ENCODE assay signal across 15 cellular contexts in the genomic region with DNA sequence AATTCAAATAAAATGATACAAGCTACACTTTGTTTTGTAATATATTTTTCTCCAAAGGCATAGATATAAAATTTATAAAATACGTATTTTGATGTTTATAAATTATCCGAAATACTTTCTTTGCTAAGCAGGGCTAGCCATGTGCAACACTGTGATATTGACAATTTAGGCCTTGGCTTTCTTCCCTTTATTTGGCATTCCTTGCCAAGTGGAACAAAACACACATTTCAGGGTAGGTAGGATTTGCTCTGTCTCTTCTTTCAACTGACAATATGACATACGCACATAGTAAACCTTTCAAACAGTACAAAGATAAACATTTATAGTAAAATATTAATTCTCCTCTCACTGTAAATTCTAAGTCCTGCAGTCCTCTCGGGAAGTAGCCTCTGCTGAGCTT.
DNase-seq lines count a peak whose midpoint lies in the region; ATAC-seq, FAIRE-seq and TF ChIP-seq lines count a peak whose summit lies in the region.
"Had no signal": no experiment of that assay in that cellular context is flagged by ENCODE, and none has a peak within 500 bp of the region (broad histone marks: within the 10 kb centered on the region; RNA-seq: fewer than 3 reads in every experiment).

No MANE protein-coding gene starts in this region.

- H3K36me3 Mint-ChIP-seq in nephron progenitor cell (ENCODE audit: low read depth): no peaks in the 10 kb centered on the region

- no peak overlapping the region for H3K4me2 ChIP-seq in HepG2 (ENCODE audit: low read depth, low read length)
- H3K4me2 ChIP-seq: A549 had no signal

- no peak overlapping the region for H3K4me3 ChIP-seq in liver (ENCODE audit: low read depth in 1 of 3, low read length in 3 of 3)
- H3K4me3 ChIP-seq in HepG2 (replicated peaks in 1 of 3; ENCODE audit: insufficient read depth in 1 of 3, low read depth in 2 of 3, low read length in 3 of 3): no peak overlapping the region
- H3K4me3 ChIP-seq in LNCaP clone FGC (ENCODE audit: low read depth, low read length): peak overlapping the region; percentile 1; the same call in 1 of the 2 replicates
- H3K4me3 ChIP-seq: A549, GM12878 had no signal

- H3K27me3 ChIP-seq in liver (ENCODE audit: control insufficient read depth in 4 of 4, insufficient read depth in 4 of 4, low read length in 3 of 4) (no peaks in the 10 kb centered on the region), HepG2 (ENCODE audit: control insufficient read depth in 1 of 2, insufficient read depth in 2 of 2, low read length in 2 of 2) (no peaks in the 10 kb centered on the region)

- DNase-seq in HepG2 (ENCODE audit: low spot score) (no peak), LNCaP clone FGC (ENCODE audit: low read depth) (peak; percentile 71), NCI-H524 (lab: John Stamatoyannopoulos, UW) (no peak), NCI-H748 treated with DMSO at 0.1 percent for 48 hours (lab: John Stamatoyannopoulos, UW) (no peak), nephron progenitor cell (no peak)
- DNase-seq: CD8-positive, alpha-beta memory T cell; DMS79; GOT3 had no signal

- POLR2A ChIA-PET in HepG2 (lab: Yijun Ruan, JAX): no interaction called here

- no peaks in the 10 kb centered on the region for H3K79me2 ChIP-seq in HepG2 (ENCODE audit: insufficient read depth, low read length)

- no peak for TF ChIP-seq CTCF in liver (IDR thresholded peaks at IDR 0.05; ENCODE audit: low read depth, low read length, missing input control)
- TF ChIP-seq CTCF in HepG2 (CRISPR knock-in tag; IDR thresholded peaks at IDR 0.05): no peak
- TF ChIP-seq CTCF in LNCaP clone FGC (IDR thresholded peaks at IDR 0.05; ENCODE audit: control insufficient read depth, extremely low read depth, insufficient read depth): no peak
- TF ChIP-seq CTCF in VCaP (conservative IDR thresholded peaks at IDR 0.05): no peak
- TF ChIP-seq CTCF in nephron progenitor cell (IDR thresholded peaks at IDR 0.05): no peak

- WGBS in liver: 20% methylated on average over 4 of the region's 4 CpGs
- WGBS in HepG2 (ENCODE audit: low lambda C conversion rate): 13% methylated on average over 4 of the region's 4 CpGs

- FAIRE-seq in HepG2 (lab: Jason Lieb, UNC): no peak
- FAIRE-seq: A549, GM12878, GM18507, HTR-8/SVneo had no signal

- CTCF ChIA-PET in HepG2 (lab: Yijun Ruan, JAX; ENCODE audit: low intra/inter-chr PET ratio, low total read pairs): no interaction called here

- H3K27ac Mint-ChIP-seq in nephron progenitor cell: no peak overlapping the region
- H3K27ac Mint-ChIP-seq: CD8-positive, alpha-beta memory T cell; H9 had no signal

- no peaks in the 10 kb centered on the region for H3K9me3 Mint-ChIP-seq in nephron progenitor cell
- H3K9me3 Mint-ChIP-seq: H9 had no signal

- no TSS peak for BruUV-seq in HepG2 (replicated peaks; lab: Mats Ljungman, UMichigan)

- no peaks in the 10 kb centered on the region for H3K27me3 Mint-ChIP-seq in nephron progenitor cell (ENCODE audit: low read depth, poor library complexity)
- H3K27me3 Mint-ChIP-seq: CD8-positive, alpha-beta memory T cell had no signal

- no peak overlapping the region for H3K9ac ChIP-seq in liver (ENCODE audit: low read depth in 1 of 2, low read length in 2 of 2)
- no peak overlapping the region for H3K9ac ChIP-seq in HepG2 (ENCODE audit: insufficient read depth, low read depth, low read length)

- intact Hi-C loops in HepG2 (cut with micrococcal nuclease; ENCODE audit: unreplicated experiment): no loop called here

- H3K9me3 ChIP-seq in liver (ENCODE audit: control insufficient read depth in 4 of 4, low read length in 3 of 4) (peaks cover 0 to 4% (median 0%) of the 10 kb centered on the region in 4 donors), HepG2 (ENCODE audit: low read length) (no peaks in the 10 kb centered on the region)
- H3K9me3 ChIP-seq: A549 had no signal

- H2AFZ ChIP-seq in HepG2 (ENCODE audit: low read length): no peak overlapping the region

- no peaks in the 10 kb centered on the region for H3K4me1 Mint-ChIP-seq in nephron progenitor cell
- H3K4me1 Mint-ChIP-seq: CD8-positive, alpha-beta memory T cell; H9 had no signal

- no peak for TF ChIP-seq POLR2A in HepG2 (IDR thresholded peaks at IDR 0.05; ENCODE audit: insufficient read depth in 1 of 2, low read depth in 2 of 2, low read length in 2 of 2)

- H3K4me1 ChIP-seq in liver (ENCODE audit: control insufficient read depth in 4 of 4, insufficient read depth in 4 of 4, low read length in 3 of 4) (peaks cover 0 to 7% (median 2%) of the 10 kb centered on the region in 4 donors), HepG2 (ENCODE audit: insufficient read depth, low read length) (no peaks in the 10 kb centered on the region)
- H3K4me1 ChIP-seq: A549 had no signal

- ATAC-seq in HepG2: no peak

- no peak overlapping the region for H3K4me3 Mint-ChIP-seq in nephron progenitor cell
- H3K4me3 Mint-ChIP-seq: CD8-positive, alpha-beta memory T cell; H9 had no signal

- H3K36me3 ChIP-seq in liver (ENCODE audit: control insufficient read depth in 4 of 4, insufficient read depth in 3 of 4, low read depth in 1 of 4, low read length in 3 of 4) (no peaks in the 10 kb centered on the region), HepG2 (replicated peaks in 1 of 2; ENCODE audit: control insufficient read depth in 1 of 2, insufficient read depth in 2 of 2, low read length in 2 of 2) (no peaks in the 10 kb centered on the region)

- no peak for TF ChIP-seq EP300 in HepG2 (IDR thresholded peaks at IDR 0.05; ENCODE audit: low read depth in 2 of 2, low read length in 2 of 2)
- no peak for TF ChIP-seq EP300 in HepG2 (CRISPR knock-in tag; IDR thresholded peaks at IDR 0.05; ENCODE audit: borderline replicate concordance)

- TF ChIP-seq RAD21 in liver (IDR thresholded peaks at IDR 0.05): no peak
- TF ChIP-seq RAD21 in HepG2 (CRISPR knock-in tag; IDR thresholded peaks at IDR 0.05): no peak

- in situ Hi-C loops in HepG2 (cut with HindIII; ENCODE audit: extremely low pct_ligation_motif_present, low pct_unique_long_range_greater_than_20kb): no loop called here

- no peaks in the 10 kb centered on the region for H4K20me1 ChIP-seq in HepG2 (ENCODE audit: insufficient read depth, low read length)

- H3K27ac ChIP-seq in liver (ENCODE audit: low read depth in 1 of 2, low read length in 2 of 2) (no peak overlapping the region), HepG2 (ENCODE audit: extremely low read length, insufficient read depth, low read length) (no peak overlapping the region), VCaP (peak overlapping the region; percentile 85)
- H3K27ac ChIP-seq: A549 had no signal

TF ChIP-seq in liver, 16 proteins besides CTCF, POLR2A, EP300 and RAD21:
- peak; percentile 53 for TF ChIP-seq FOXA2 (IDR thresholded peaks at IDR 0.05)
- TF ChIP-seq SP1 (IDR thresholded peaks at IDR 0.05): no peak

TF ChIP-seq in HepG2, 621 proteins besides CTCF, POLR2A, EP300 and RAD21:
- no peak for TF ChIP-seq FOXC1 (CRISPR knock-in tag; IDR thresholded peaks at IDR 0.05; ENCODE audit: borderline replicate concordance)
- TF ChIP-seq ISL2 (CRISPR knock-in tag; IDR thresholded peaks at IDR 0.05): no peak
- no peak for TF ChIP-seq ATAD3A (CRISPR knock-in tag; IDR thresholded peaks at IDR 0.05)
- TF ChIP-seq ZNF543 (CRISPR knock-in tag; IDR thresholded peaks at IDR 0.05): no peak
- TF ChIP-seq DMAP1 (CRISPR knock-in tag; IDR thresholded peaks at IDR 0.05): no peak
- TF ChIP-seq CENPT (CRISPR knock-in tag; IDR thresholded peaks at IDR 0.05; ENCODE audit: low read depth): no peak
- no peak for TF ChIP-seq ZNF138 (CRISPR knock-in tag; IDR thresholded peaks at IDR 0.05; ENCODE audit: low read depth)
- TF ChIP-seq, protein P1, sequence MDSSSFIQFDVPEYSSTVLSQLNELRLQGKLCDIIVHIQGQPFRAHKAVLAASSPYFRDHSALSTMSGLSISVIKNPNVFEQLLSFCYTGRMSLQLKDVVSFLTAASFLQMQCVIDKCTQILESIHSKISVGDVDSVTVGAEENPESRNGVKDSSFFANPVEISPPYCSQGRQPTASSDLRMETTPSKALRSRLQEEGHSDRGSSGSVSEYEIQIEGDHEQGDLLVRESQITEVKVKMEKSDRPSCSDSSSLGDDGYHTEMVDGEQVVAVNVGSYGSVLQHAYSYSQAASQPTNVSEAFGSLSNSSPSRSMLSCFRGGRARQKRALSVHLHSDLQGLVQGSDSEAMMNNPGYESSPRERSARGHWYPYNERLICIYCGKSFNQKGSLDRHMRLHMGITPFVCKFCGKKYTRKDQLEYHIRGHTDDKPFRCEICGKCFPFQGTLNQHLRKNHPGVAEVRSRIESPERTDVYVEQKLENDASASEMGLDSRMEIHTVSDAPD (CRISPR knock-in tag; IDR thresholded peaks at IDR 0.05): no peak
- TF ChIP-seq MZF1 (CRISPR knock-in tag; IDR thresholded peaks at IDR 0.05; ENCODE audit: borderline replicate concordance): no peak
- no peak for TF ChIP-seq ZNF30 (CRISPR knock-in tag; IDR thresholded peaks at IDR 0.05)
- TF ChIP-seq ZNF234 (CRISPR knock-in tag; conservative IDR thresholded peaks at IDR 0.05): no peak
